In the genomic region with DNA sequence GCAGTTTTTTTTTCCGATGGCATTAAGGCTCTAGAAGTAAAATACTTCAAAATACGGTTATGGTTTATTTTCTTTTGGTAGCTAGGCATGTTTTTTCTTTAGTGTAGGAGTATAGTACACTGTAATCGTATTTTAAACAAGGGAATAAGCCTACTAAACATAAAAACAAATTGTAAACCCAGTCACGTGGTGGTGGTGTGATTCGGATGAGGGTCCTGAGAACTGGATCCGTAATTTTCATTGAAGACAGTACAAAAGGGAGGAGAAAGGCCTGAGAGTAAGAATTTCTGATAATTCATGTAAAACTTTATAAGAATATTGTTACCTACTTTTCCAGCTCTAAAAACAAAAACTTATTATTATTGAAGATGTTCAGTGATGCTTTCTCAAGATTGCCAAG, we compare ENCODE assay signal across 8 cellular contexts. TPM values are rescaled to one million over a fixed set of nuclear protein-coding genes. Genes with fewer than 3 reads are reported as not detected.
DNase-seq lines count a peak whose midpoint lies in the region; ATAC-seq, FAIRE-seq and TF ChIP-seq lines count a peak whose summit lies in the region.

No MANE protein-coding gene starts in this region.

- TF ChIP-seq CTCF in gastroesophageal sphincter (IDR thresholded peaks at IDR 0.05), result no peak

- no peak for TF ChIP-seq POLR2A in gastroesophageal sphincter (IDR thresholded peaks at IDR 0.05)

- DNase-seq in GM23248 (peak; percentile 27), T-helper 17 cell (no peak), skeletal muscle cell (ENCODE audit: low read depth) (no peak), NOMO-1 treated with DMSO at 0.1 percent for 48 hours (lab: John Stamatoyannopoulos, UW; ENCODE audit: unreplicated experiment) (no peak), DMS79 (lab: John Stamatoyannopoulos, UW) (no peak), frontal cortex (ENCODE audit: low spot score in 2 of 2) (no peak)

- TF ChIP-seq EP300 in gastroesophageal sphincter (IDR thresholded peaks at IDR 0.05), result no peak

- H3K27me3 ChIP-seq in GM23248 (replicated peaks; ENCODE audit: insufficient read depth), result no peaks in the 10 kb centered on the region
- no peaks in the 10 kb centered on the region for H3K27me3 ChIP-seq in gastroesophageal sphincter

- no peak for ATAC-seq in T-helper 17 cell
- ATAC-seq in gastroesophageal sphincter, result no peak
- no peak for ATAC-seq in GM21528 (IDR thresholded peaks at IDR 0.05; ENCODE audit: low FRiP score, unreplicated experiment)

- no peak overlapping the region for H2AFZ ChIP-seq in GM23248

- H3K9ac ChIP-seq in GM23248, result peak overlapping the region; percentile 99

- no peaks in the 10 kb centered on the region for H3K9me3 ChIP-seq in GM23248 (ENCODE audit: low read depth)
- no peaks in the 10 kb centered on the region for H3K9me3 ChIP-seq in T-helper 17 cell (ENCODE audit: control insufficient read depth, low read length, poor library complexity, severe bottlenecking)
- no peaks in the 10 kb centered on the region for H3K9me3 ChIP-seq in gastroesophageal sphincter

- 0 to 1% methylated on average over 6 of the region's 6 CpGs for WGBS in GM23248 (ENCODE audit: low coverage in 1 of 2, low lambda C conversion rate in 2 of 2, missing lambda C conversion rate in 2 of 2), 2 experiments
- 0% methylated on average over 6 of the region's 6 CpGs for whole genome bisulfite sequencing in gastroesophageal sphincter (ENCODE audit: low coverage in 1 of 2), 2 donors

- H3K36me3 ChIP-seq in GM23248 (ENCODE audit: low read depth), result peaks cover 14% of the 10 kb centered on the region
- H3K36me3 ChIP-seq in gastroesophageal sphincter, result peaks cover 1 to 2% of the 10 kb centered on the region in 2 donors

- peak overlapping the region; percentile 99 for H3K4me3 ChIP-seq in GM23248
- H3K4me3 ChIP-seq in gastroesophageal sphincter, result peak overlapping the region; percentile 81 to 91
- peak overlapping the region; percentile 97 for H3K4me3 ChIP-seq in skeletal muscle cell (ENCODE audit: low read depth, low read length)

- H3K9me2 ChIP-seq in GM23248 (ENCODE audit: insufficient read depth), result no peaks in the 10 kb centered on the region

- peaks cover 54% of the 10 kb centered on the region for H3K4me1 Mint-ChIP-seq in T-helper 17 cell

- H3K36me3 Mint-ChIP-seq in T-helper 17 cell (ENCODE audit: low read depth), result peaks cover 6% of the 10 kb centered on the region

- peaks cover 50% of the 10 kb centered on the region for H4K20me1 ChIP-seq in GM23248 (ENCODE audit: insufficient read depth)

- in situ Hi-C loops in GM23248 (cut with MboI), result no loop called here

- H3K4me2 ChIP-seq in GM23248 (ENCODE audit: unreplicated experiment), result peak overlapping the region; percentile 97

- FAIRE-seq in frontal cortex (lab: Jason Lieb, UNC), result no peak

- H3K4me3 Mint-ChIP-seq in T-helper 17 cell, result peak overlapping the region; percentile 99

- H3K4me1 ChIP-seq in GM23248 (ENCODE audit: insufficient read depth) (peaks cover 44% of the 10 kb centered on the region), gastroesophageal sphincter (peaks cover 4 to 70% (median 20%) of the 10 kb centered on the region in 3 donors)

- peak overlapping the region; percentile 93 for H3K27ac ChIP-seq in GM23248
- peak overlapping the region; percentile 96 to 99 (median 98) for H3K27ac ChIP-seq in gastroesophageal sphincter

- H3K79me2 ChIP-seq in GM23248 (ENCODE audit: insufficient read depth), result peaks cover 81% of the 10 kb centered on the region

- peaks cover 50% of the 10 kb centered on the region for H3F3A ChIP-seq in GM23248 (ENCODE audit: insufficient read depth)

- peak overlapping the region; percentile 94 for H3K27ac Mint-ChIP-seq in T-helper 17 cell

- no peaks in the 10 kb centered on the region for H3K27me3 Mint-ChIP-seq in T-helper 17 cell

RNA-seq across cellular contexts. Expression of a gene that starts 0.7 kb away (rescaled TPM):
- total RNA-seq in GM23248 (2014; rRNA removed; shearing (Covaris generic)), result 10.3 and 11.8 TPM in 2 replicates
- polyA plus RNA-seq in GM23248 (2016; fragmentation: Nextera tagmentation; extraction: Ambion mirVana), result 7.6 and 8.3 TPM in 2 replicates
- total RNA-seq in T-helper 17 cell (1 to 10 TPM; 1.9 TPM), gastroesophageal sphincter (1 to 10 TPM; 5.7 to 9.5 (median 8.0) TPM), frontal cortex (8.6 TPM)

RNA-seq across cellular contexts. Expression of a gene that starts 1.6 kb away (rescaled TPM):
- total RNA-seq in GM23248 (2014; rRNA removed; shearing (Covaris generic)), result 6.7 and 17.6 TPM in 2 replicates
- 122 and 124 TPM in 2 replicates for polyA plus RNA-seq in GM23248 (2016; fragmentation: Nextera tagmentation; extraction: Ambion mirVana)
- total RNA-seq in T-helper 17 cell (100 to 1,000 TPM; 165 to 180 TPM), gastroesophageal sphincter (10 to 100 TPM; 30.6 to 63.4 (median 56.3) TPM), frontal cortex (40.4 TPM)
